Comparison of ENCODE assay signal across 5 cellular contexts in genomic region chr19:7918062-7918614, GRCh38. TPM values are rescaled to one million over a fixed set of nuclear protein-coding genes. Genes with fewer than 3 reads are reported as not detected.
DNase-seq lines count a peak whose midpoint lies in the region; ATAC-seq and TF ChIP-seq lines count a peak whose summit lies in the region.
"Not testable (repeated sequence)": the region's sequence is repeated elsewhere in the genome, so short reads cannot be mapped to it uniquely, and the experiment has no call there.

No MANE protein-coding gene starts in this region.

- not testable (repeated sequence) for H3K23ac ChIP-seq in neuronal stem cell (ENCODE audit: low read depth, low read length, poor library complexity)

- TF ChIP-seq CTCF in HFF-Myc (IDR thresholded peaks at IDR 0.05; ENCODE audit: low read depth, low read length, missing control alignments); hepatocyte (IDR thresholded peaks at IDR 0.05; ENCODE audit: poor library complexity): not testable (repeated sequence)

- H3K4me2 ChIP-seq in hepatocyte (peak overlapping the region; percentile 95), neuronal stem cell (ENCODE audit: insufficient read depth, low read length, poor library complexity, severe bottlenecking) (peak overlapping the region; percentile 98)

- CTCF ChIA-PET in activated CD4-positive, alpha-beta T cell treated with anti-CD3 and anti-CD28 coated beads for 36 hours (lab: Charles Lee), result interaction anchor here (0.5 to 4.4 kb wide), 7 partner anchors 9 to 847 kb away, joined by 3 to 32 read pairs (median 3); partner anchors contain the start of gene TIMM44

- H4K20me1 ChIP-seq in hepatocyte (ENCODE audit: insufficient read depth, poor library complexity, severe bottlenecking), result not testable (repeated sequence)

- POLR2A ChIA-PET in activated CD4-positive, alpha-beta T cell treated with anti-CD3 and anti-CD28 coated beads for 36 hours (lab: Charles Lee), result interaction anchor here (0.5 kb wide), 1 partner anchor 12 kb away, joined by 4 read pairs; no protein-coding TSS in a partner anchor

- H2BK5ac ChIP-seq in neuronal stem cell (ENCODE audit: low read length), result peak overlapping the region; percentile 48

- H4K91ac ChIP-seq in neuronal stem cell (ENCODE audit: low read depth, low read length, poor library complexity), result not testable (repeated sequence)

- not testable (repeated sequence) for H2AK5ac ChIP-seq in neuronal stem cell (ENCODE audit: low read depth, low read length)

- H3K9me2 ChIP-seq in hepatocyte (replicated peaks; ENCODE audit: insufficient read depth), result not testable (repeated sequence)

- not testable (repeated sequence) for H2BK120ac ChIP-seq in neuronal stem cell (ENCODE audit: low read depth, low read length)

- H3K79me1 ChIP-seq in neuronal stem cell (ENCODE audit: low read depth, low read length), result not testable (repeated sequence)

- H3K27ac ChIP-seq in hepatocyte; neuronal stem cell (replicated peaks; ENCODE audit: low read length): not testable (repeated sequence)

- not testable (repeated sequence) for H4K8ac ChIP-seq in neuronal stem cell (ENCODE audit: low read depth, low read length)

- H3K27me3 ChIP-seq in hepatocyte (peaks cover 35% of the 10 kb centered on the region), neuronal stem cell (ENCODE audit: control insufficient read depth in 3 of 3, insufficient read depth in 3 of 3, low read depth in 1 of 3, low read length in 3 of 3) (peaks cover 22 to 42% (median 22%) of the 10 kb centered on the region in 3 experiments)

- H2BK12ac ChIP-seq in neuronal stem cell (ENCODE audit: low read length), result not testable (repeated sequence)

- peak overlapping the region; percentile 47 for H3K4me3 Mint-ChIP-seq in activated CD4-positive, alpha-beta T cell treated with anti-CD3 and anti-CD28 coated beads for 36 hours
- peak overlapping the region; percentile 65 for H3K4me3 Mint-ChIP-seq in central memory CD8-positive, alpha-beta T cell

- not testable (repeated sequence) for H3K36me3 Mint-ChIP-seq in activated CD4-positive, alpha-beta T cell treated with anti-CD3 and anti-CD28 coated beads for 36 hours (ENCODE audit: low read depth)
- H3K36me3 Mint-ChIP-seq in central memory CD8-positive, alpha-beta T cell (ENCODE audit: insufficient read depth), result peaks cover 23% of the 10 kb centered on the region

- H3K9me3 ChIP-seq in hepatocyte (ENCODE audit: low read depth); neuronal stem cell (replicated peaks in 1 of 2; ENCODE audit: control insufficient read depth in 2 of 2, insufficient read depth in 1 of 2, low read depth in 1 of 2, low read length in 2 of 2): not testable (repeated sequence)

- H3K14ac ChIP-seq in neuronal stem cell (ENCODE audit: low read length), result not testable (repeated sequence)

- not testable (repeated sequence) for H3K9me3 Mint-ChIP-seq in activated CD4-positive, alpha-beta T cell treated with anti-CD3 and anti-CD28 coated beads for 36 hours (ENCODE audit: low read depth); central memory CD8-positive, alpha-beta T cell

- H3K4ac ChIP-seq in neuronal stem cell (ENCODE audit: low read length), result peak overlapping the region; percentile 76

- H3K4me1 ChIP-seq in hepatocyte (ENCODE audit: insufficient read depth) (peaks cover 33% of the 10 kb centered on the region), neuronal stem cell (ENCODE audit: control insufficient read depth in 2 of 2, insufficient read depth in 1 of 2, low read depth in 1 of 2, low read length in 2 of 2) (peaks cover 18 to 25% of the 10 kb centered on the region in 2 donors)

- 44% methylated on average over 29 of the region's 29 CpGs for WGBS in hepatocyte (ENCODE audit: low lambda C conversion rate, missing lambda C conversion rate)
- no CpG with 5 or more reads among the region's 29 CpGs for WGBS in neuronal stem cell (ENCODE audit: extremely low coverage in 2 of 2, insufficient read length in 2 of 2, insufficient replicate concordance in 1 of 2), 2 donors

- H3K9ac ChIP-seq in neuronal stem cell (ENCODE audit: low read depth, low read length, poor library complexity), result peak overlapping the region; percentile 95

- DNase-seq in HFF-Myc (ENCODE audit: extremely low read depth, low read depth); activated CD4-positive, alpha-beta T cell treated with anti-CD3 and anti-CD28 coated beads for 36 hours; central memory CD8-positive, alpha-beta T cell (ENCODE audit: low spot score in 2 of 2); hepatocyte (ENCODE audit: low spot score); neuronal stem cell (ENCODE audit: low spot score): not testable (repeated sequence)

- not testable (repeated sequence) for H3K36me3 ChIP-seq in hepatocyte (replicated peaks; ENCODE audit: insufficient read depth, low read depth)
- peaks cover 14 to 17% of the 10 kb centered on the region in 2 donors for H3K36me3 ChIP-seq in neuronal stem cell (replicated peaks in 1 of 2; ENCODE audit: control insufficient read depth in 2 of 2, insufficient read depth in 2 of 2, low read length in 2 of 2)

- H3K4me3 ChIP-seq in HFF-Myc (replicated peaks; ENCODE audit: low read depth, low read length) (0 out of 2 replicates have a peak overlapping the region, but pooled peaks have one; percentile 13), hepatocyte (peak overlapping the region; percentile 1), neuronal stem cell (ENCODE audit: low read length in 2 of 2) (peak overlapping the region; percentile 46 to 74)

- ATAC-seq in activated CD4-positive, alpha-beta T cell treated with anti-CD3 and anti-CD28 coated beads for 36 hours; central memory CD8-positive, alpha-beta T cell (replicated peaks; ENCODE audit: extremely low read depth, poor library complexity, severe bottlenecking): not testable (repeated sequence)

- H2BK15ac ChIP-seq in neuronal stem cell (ENCODE audit: low read length), result peak overlapping the region; percentile 33

- intact Hi-C loops in activated CD4-positive, alpha-beta T cell treated with anti-CD3 and anti-CD28 coated beads for 36 hours (cut with DNase I, micrococcal nuclease), result not testable (repeated sequence)

- H2AFZ ChIP-seq in hepatocyte (peak overlapping the region; percentile 60), neuronal stem cell (ENCODE audit: low read length) (peak overlapping the region; percentile 91)

- peak overlapping the region; percentile 95 for H3K18ac ChIP-seq in neuronal stem cell (ENCODE audit: low read length)

- H3K27ac Mint-ChIP-seq in activated CD4-positive, alpha-beta T cell treated with anti-CD3 and anti-CD28 coated beads for 36 hours; central memory CD8-positive, alpha-beta T cell (ENCODE audit: low read depth): not testable (repeated sequence)

- H3K4me1 Mint-ChIP-seq in activated CD4-positive, alpha-beta T cell treated with anti-CD3 and anti-CD28 coated beads for 36 hours, result peaks cover 32% of the 10 kb centered on the region
- peaks cover 36% of the 10 kb centered on the region for H3K4me1 Mint-ChIP-seq in central memory CD8-positive, alpha-beta T cell

- not testable (repeated sequence) for H3K79me2 ChIP-seq in hepatocyte

- H3K27me3 Mint-ChIP-seq in activated CD4-positive, alpha-beta T cell treated with anti-CD3 and anti-CD28 coated beads for 36 hours, result peaks cover 21% of the 10 kb centered on the region
- peaks cover 22% of the 10 kb centered on the region for H3K27me3 Mint-ChIP-seq in central memory CD8-positive, alpha-beta T cell

RNA-seq across cellular contexts. Expression of gene SNAPC2, which starts 2.0 kb away (rescaled TPM):
- total RNA-seq in activated CD4-positive, alpha-beta T cell treated with anti-CD3 and anti-CD28 coated beads for 36 hours, result 10 to 100 TPM; 14.6 to 16.2 TPM
- total RNA-seq in hepatocyte, result 6.5 and 11.8 TPM in 2 replicates
- polyA plus RNA-seq in hepatocyte, result 17.5 and 21.0 TPM in 2 replicates
- polyA plus RNA-seq in neuronal stem cell (2013, experiment 1 of 2), result 35.6 TPM
- 32.9 TPM for polyA plus RNA-seq in neuronal stem cell (2013, experiment 2 of 2)

RNA-seq across cellular contexts. Expression of gene TGFBR3L, which starts 3.5 kb away (rescaled TPM):
- total RNA-seq in activated CD4-positive, alpha-beta T cell treated with anti-CD3 and anti-CD28 coated beads for 36 hours, result 1 to 10 TPM; 2.6 to 3.2 TPM
- total RNA-seq in hepatocyte, result 0.52 TPM in 1 of 2 replicates, not detected in the other
- polyA plus RNA-seq in hepatocyte, result 3.3 and 8.5 TPM in 2 replicates
- polyA plus RNA-seq in neuronal stem cell (2013, experiment 1 of 2), result 1.3 TPM
- 1.9 TPM for polyA plus RNA-seq in neuronal stem cell (2013, experiment 2 of 2)

RNA-seq across cellular contexts. Expression of gene CTXN1, which starts 7.8 kb away (rescaled TPM):
- under 1 TPM; 0.47 to 0.82 TPM for total RNA-seq in activated CD4-positive, alpha-beta T cell treated with anti-CD3 and anti-CD28 coated beads for 36 hours
- 4.3 and 5.2 TPM in 2 replicates for total RNA-seq in hepatocyte
- polyA plus RNA-seq in hepatocyte, result 13.5 and 14.5 TPM in 2 replicates
- 136 TPM for polyA plus RNA-seq in neuronal stem cell (2013, experiment 1 of 2)
- 129 TPM for polyA plus RNA-seq in neuronal stem cell (2013, experiment 2 of 2)

RNA-seq across cellular contexts. Expression of gene MAP2K7, which starts 14.5 kb away (rescaled TPM):
- 10 to 100 TPM; 32.2 to 33.7 TPM for total RNA-seq in activated CD4-positive, alpha-beta T cell treated with anti-CD3 and anti-CD28 coated beads for 36 hours
- 13.6 and 13.8 TPM in 2 replicates for total RNA-seq in hepatocyte
- polyA plus RNA-seq in hepatocyte, result 11.8 and 12.8 TPM in 2 replicates
- polyA plus RNA-seq in neuronal stem cell (2013, experiment 1 of 2), result 32.5 TPM
- 32.3 TPM for polyA plus RNA-seq in neuronal stem cell (2013, experiment 2 of 2)

RNA-seq across cellular contexts. Expression of gene TIMM44, which starts 25.3 kb away (rescaled TPM):
- 10 to 100 TPM; 80.4 to 84.0 TPM for total RNA-seq in activated CD4-positive, alpha-beta T cell treated with anti-CD3 and anti-CD28 coated beads for 36 hours
- total RNA-seq in hepatocyte, result 52.0 and 61.7 TPM in 2 replicates
- 40.7 and 54.9 TPM in 2 replicates for polyA plus RNA-seq in hepatocyte
- 50.7 TPM for polyA plus RNA-seq in neuronal stem cell (2013, experiment 1 of 2)
- 56.0 TPM for polyA plus RNA-seq in neuronal stem cell (2013, experiment 2 of 2)

Comparison
In these comparisons a context has a peak if more than half of its experiments do, and no peak if none do; other contexts are left out.
1. H3K4me3 ChIP-seq: peak in every context shown above with its lines; median percentile 60 in neuronal stem cell; 13 in HFF-Myc; 1 in hepatocyte.